ENCODE assay signal across 8 cellular contexts in the genomic region with DNA sequence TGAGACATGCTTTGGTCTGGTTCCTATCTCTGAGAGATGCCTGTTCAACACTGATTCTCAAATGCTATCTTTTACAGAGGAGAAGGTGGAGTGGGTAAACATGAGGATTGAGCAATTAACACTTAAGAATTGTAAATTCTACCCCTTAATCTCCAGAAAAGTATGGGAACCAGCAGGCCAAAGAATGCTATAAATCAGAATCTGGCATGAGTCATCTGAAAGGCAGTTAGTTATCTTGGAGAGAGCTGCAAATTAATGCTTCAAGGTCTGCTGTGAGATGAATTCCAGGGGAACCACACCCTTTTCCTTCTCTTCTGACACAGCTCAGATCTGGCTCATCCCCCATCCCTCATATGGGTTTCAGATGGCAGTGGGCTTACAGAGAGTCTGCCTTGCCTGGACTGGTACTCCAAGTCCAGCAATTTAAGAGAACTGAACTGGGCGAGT. TPM values are rescaled to one million over a fixed set of nuclear protein-coding genes. Genes with fewer than 3 reads are reported as not detected.
DNase-seq lines count a peak whose midpoint lies in the region; ATAC-seq, FAIRE-seq and TF ChIP-seq lines count a peak whose summit lies in the region.

No MANE protein-coding gene starts in this region.

- no TSS peak for BruUV-seq in PC-3 (replicated peaks; lab: Mats Ljungman, UMichigan)
- BruUV-seq in endothelial cell of umbilical vein (replicated peaks; lab: Mats Ljungman, UMichigan) = no TSS peak

- H3K4me3 ChIP-seq in PC-3 (ENCODE audit: low read length) = peak overlapping the region; percentile 91
- peak overlapping the region in 1 of 3 experiments; percentile 25 for H3K4me3 ChIP-seq in endothelial cell of umbilical vein (replicated peaks in 1 of 3; ENCODE audit: insufficient read depth in 1 of 3, low read depth in 1 of 3, low read length in 3 of 3)

- H2AFZ ChIP-seq in PC-3 (ENCODE audit: low read length) = no peak overlapping the region
- no peak overlapping the region for H2AFZ ChIP-seq in endothelial cell of umbilical vein (ENCODE audit: low read depth, low read length)

- H3F3A ChIP-seq in PC-3 (ENCODE audit: low read length, unreplicated experiment) = peaks cover 18% of the 10 kb centered on the region

- no peaks in the 10 kb centered on the region for H3K9me2 ChIP-seq in PC-3 (replicated peaks; ENCODE audit: low read length)

- dilution Hi-C loops in endothelial cell of umbilical vein (cut with MboI; ENCODE audit: extremely low pct_ligation_motif_present, low sequenced_read_pairs) = no loop called here

- H3K4me1 ChIP-seq in PC-3 (ENCODE audit: insufficient read depth, low read length) (peaks cover 68% of the 10 kb centered on the region), endothelial cell of umbilical vein (ENCODE audit: control insufficient read depth, extremely low read depth, insufficient read depth, low read length) (peaks cover 53% of the 10 kb centered on the region)

- TF ChIP-seq CTCF in PC-3 (conservative IDR thresholded peaks at IDR 0.05; ENCODE audit: low read depth, low read length) = no peak
- no peak for TF ChIP-seq CTCF in endothelial cell of umbilical vein (IDR thresholded peaks at IDR 0.05; ENCODE audit: extremely low read depth in 1 of 2, insufficient read depth in 1 of 2, low read depth in 1 of 2, low read length in 2 of 2)

- H3K79me2 ChIP-seq in PC-3 (ENCODE audit: low read length) (peaks cover 97% of the 10 kb centered on the region), endothelial cell of umbilical vein (ENCODE audit: control insufficient read depth, insufficient read depth, low read length) (peaks cover 81% of the 10 kb centered on the region)

- POLR2A ChIA-PET in PC-3 (lab: Charles Lee; ENCODE audit: unreplicated experiment) (interaction anchor here (0.6 to 2.9 kb wide), 7 partner anchors 11 to 799 kb away, joined by 3 to 9 read pairs (median 4); no protein-coding TSS in a partner anchor), endothelial cell of umbilical vein (lab: Charles Lee) (interaction anchor here (0.6 to 2.1 kb wide), 5 partner anchors 8 to 198 kb away, joined by 3 to 8 read pairs (median 4); no protein-coding TSS in a partner anchor)

- peak overlapping the region; percentile 98 for H3K9ac ChIP-seq in PC-3 (ENCODE audit: low read length)
- peak overlapping the region; percentile 52 for H3K9ac ChIP-seq in endothelial cell of umbilical vein (replicated peaks; ENCODE audit: extremely low read depth, insufficient read depth, low read length)

- peak; percentile 96 for DNase-seq in ELR (ENCODE audit: low read depth)
- peak; percentile 98 for DNase-seq in PC-3
- DNase-seq in endothelial cell of umbilical vein (ENCODE audit: low read depth, low spot score) = peak; percentile 83
- peak; percentile 96 for DNase-seq in renal cortical epithelial cell (ENCODE audit: low read depth)
- DNase-seq in HK-2 (ENCODE audit: unreplicated experiment) = no peak
- no peak for DNase-seq in stimulated activated CD4-positive, alpha-beta T cell treated with anti-CD3 and anti-CD28 coated beads, Interleukin-1b, Interleukin-23, amount 100 ng/mL, for 48 hours
- DNase-seq in NCI-H2081 treated with DMSO at 0.1 percent for 48 hours (lab: John Stamatoyannopoulos, UW) = no peak

- H3K4me2 ChIP-seq in PC-3 (ENCODE audit: low read length) (peak overlapping the region; percentile 94), endothelial cell of umbilical vein (ENCODE audit: insufficient read depth, low read length) (peak overlapping the region; percentile 78)

- intact Hi-C loops in PC-3 (cut with micrococcal nuclease) (loop anchor here (1.0 kb wide), 1 partner anchor 8 kb away; no protein-coding TSS in a partner anchor), endothelial cell of umbilical vein (cut with micrococcal nuclease) (loop anchor here (1.0 kb wide), 1 partner anchor 8 kb away; no protein-coding TSS in a partner anchor)

- no peaks in the 10 kb centered on the region for H3K9me3 ChIP-seq in PC-3 (ENCODE audit: low read length)
- H3K9me3 ChIP-seq in endothelial cell of umbilical vein (replicated peaks; ENCODE audit: control insufficient read depth, insufficient read depth, low read length) = no peaks in the 10 kb centered on the region

- TF ChIP-seq POLR2A in endothelial cell of umbilical vein (IDR thresholded peaks at IDR 0.05; ENCODE audit: low read depth, low read length) = peak; percentile 65

- CTCF ChIA-PET in PC-3 (lab: Charles Lee) (interaction anchor here (0.5 to 2.3 kb wide), 7 partner anchors 8 to 53 kb away, joined by 3 to 17 read pairs (median 3); no protein-coding TSS in a partner anchor), endothelial cell of umbilical vein (lab: Charles Lee) (interaction anchor here (0.7 to 19.6 kb wide), 7 partner anchors 10 to 53 kb away, joined by 3 to 572 read pairs (median 10); no protein-coding TSS in a partner anchor)

- peak; percentile 29 for ATAC-seq in PC-3
- ATAC-seq in HG02759 (IDR thresholded peaks at IDR 0.05; ENCODE audit: unreplicated experiment) = no peak

- H4K20me1 ChIP-seq in PC-3 (ENCODE audit: low read length) = peaks cover 66% of the 10 kb centered on the region
- no peaks in the 10 kb centered on the region for H4K20me1 ChIP-seq in endothelial cell of umbilical vein (replicated peaks; ENCODE audit: control insufficient read depth, extremely low read depth, insufficient read depth, low read length)

- H3K36me3 ChIP-seq in PC-3 (ENCODE audit: low read depth, low read length) (peaks cover 52% of the 10 kb centered on the region), endothelial cell of umbilical vein (ENCODE audit: control insufficient read depth in 2 of 2, extremely low read depth in 1 of 2, insufficient read depth in 2 of 2, low read length in 2 of 2) (peaks cover 22 to 23% of the 10 kb centered on the region in 2 experiments)

- H3K27ac ChIP-seq in PC-3 (ENCODE audit: low read length) = peak overlapping the region; percentile 97
- peak overlapping the region; percentile 83 for H3K27ac ChIP-seq in endothelial cell of umbilical vein (ENCODE audit: insufficient read depth, low read depth, low read length)

- FAIRE-seq in endothelial cell of umbilical vein (lab: Jason Lieb, UNC) = peak; percentile 91

- no peaks in the 10 kb centered on the region for H3K9me1 ChIP-seq in endothelial cell of umbilical vein (replicated peaks; ENCODE audit: control insufficient read depth, extremely low read depth, insufficient read depth, low read length)

- H3K27me3 ChIP-seq in PC-3 (ENCODE audit: low read length) = no peaks in the 10 kb centered on the region
- no peaks in the 10 kb centered on the region for H3K27me3 ChIP-seq in endothelial cell of umbilical vein (ENCODE audit: control insufficient read depth in 2 of 2, insufficient read depth in 2 of 2, low read length in 2 of 2)

TF ChIP-seq in endothelial cell of umbilical vein, 7 proteins besides CTCF, POLR2A, EP300 and RAD21:
- peak; percentile 84 for TF ChIP-seq POLR2AphosphoS5 (IDR thresholded peaks at IDR 0.05; ENCODE audit: insufficient read depth, low read depth, low read length)
- no peak for TF ChIP-seq EZH2 (IDR thresholded peaks at IDR 0.05; ENCODE audit: borderline replicate concordance, low read depth, low read length, severe bottlenecking)
- TF ChIP-seq FOS (IDR thresholded peaks at IDR 0.05; ENCODE audit: borderline replicate concordance, insufficient read depth, low read length) = peak; percentile 96
- TF ChIP-seq MYC (IDR thresholded peaks at IDR 0.05; ENCODE audit: low read depth, low read length) = no peak
- peak; percentile 75 for TF ChIP-seq GATA2 (IDR thresholded peaks at IDR 0.05; ENCODE audit: insufficient read depth, insufficient read length, low read depth, low read length)
- peak; percentile 93 for TF ChIP-seq JUN (IDR thresholded peaks at IDR 0.05; ENCODE audit: borderline replicate concordance, insufficient read depth, insufficient read length, low read depth)
- TF ChIP-seq, protein P1, sequence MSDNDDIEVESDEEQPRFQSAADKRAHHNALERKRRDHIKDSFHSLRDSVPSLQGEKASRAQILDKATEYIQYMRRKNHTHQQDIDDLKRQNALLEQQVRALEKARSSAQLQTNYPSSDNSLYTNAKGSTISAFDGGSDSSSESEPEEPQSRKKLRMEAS (IDR thresholded peaks at IDR 0.05; ENCODE audit: insufficient read depth, insufficient read length) = no peak

RNA-seq across cellular contexts. Expression of a gene that starts 5.2 kb away (rescaled TPM):
- total RNA-seq in PC-3 (2014; rRNA removed) = 349 and 400 TPM in 2 replicates
- total RNA-seq in endothelial cell of umbilical vein = 650 and 779 TPM in 2 replicates
- polyA plus RNA-seq in endothelial cell of umbilical vein = 56.7 and 76.8 TPM in 2 replicates
- 211 and 231 TPM in 2 replicates for polyA plus RNA-seq in endothelial cell of umbilical vein (2011; cell fraction: cytosol; rRNA removed)
- 60.0 and 72.0 TPM in 2 replicates for polyA plus RNA-seq in endothelial cell of umbilical vein (2011; cell fraction: nucleus; rRNA removed)
- 757 and 1,016 TPM in 2 replicates for polyA plus RNA-seq in endothelial cell of umbilical vein (2012)
- 42.6 and 46.3 TPM in 2 replicates for polyA minus RNA-seq in endothelial cell of umbilical vein
- 185 TPM for polyA minus RNA-seq in endothelial cell of umbilical vein (2011; cell fraction: cytosol; rRNA and poly(A)+ RNA removed)
- 19.5 and 23.7 TPM in 2 replicates for polyA minus RNA-seq in endothelial cell of umbilical vein (2011; cell fraction: nucleus; rRNA and poly(A)+ RNA removed)
- 221 and 239 TPM in 2 replicates for total RNA-seq in renal cortical epithelial cell

RNA-seq across cellular contexts. Expression of a gene that starts 48.4 kb away (rescaled TPM):
- total RNA-seq in PC-3 (2014; rRNA removed) = 443 and 541 TPM in 2 replicates
- total RNA-seq in endothelial cell of umbilical vein = 461 and 505 TPM in 2 replicates
- 497 and 528 TPM in 2 replicates for polyA plus RNA-seq in endothelial cell of umbilical vein
- 799 and 821 TPM in 2 replicates for polyA plus RNA-seq in endothelial cell of umbilical vein (2011; cell fraction: cytosol; rRNA removed)
- polyA plus RNA-seq in endothelial cell of umbilical vein (2011; cell fraction: nucleus; rRNA removed) = 130 and 166 TPM in 2 replicates
- 960 and 1,130 TPM in 2 replicates for polyA plus RNA-seq in endothelial cell of umbilical vein (2012)
- 406 and 450 TPM in 2 replicates for polyA minus RNA-seq in endothelial cell of umbilical vein
- 591 TPM for polyA minus RNA-seq in endothelial cell of umbilical vein (2011; cell fraction: cytosol; rRNA and poly(A)+ RNA removed)
- polyA minus RNA-seq in endothelial cell of umbilical vein (2011; cell fraction: nucleus; rRNA and poly(A)+ RNA removed) = 70.9 and 71.2 TPM in 2 replicates
- total RNA-seq in renal cortical epithelial cell = 57.5 and 77.9 TPM in 2 replicates

Comparison
In these comparisons a context has a peak if more than half of its experiments do, and no peak if none do; other contexts are left out.
1. DNase-seq: peak in ELR (single experiment), PC-3 (single experiment), endothelial cell of umbilical vein (single experiment) and renal cortical epithelial cell (single experiment); none in HK-2 (single experiment), stimulated activated CD4-positive, alpha-beta T cell treated with anti-CD3 and anti-CD28 coated beads, Interleukin-1b, Interleukin-23, amount 100 ng/mL, for 48 hours (single experiment) and NCI-H2081 treated with DMSO at 0.1 percent for 48 hours (single experiment).